In genomic region chr4:112377701-112378620, GRCh38 we compare ENCODE assay signal across 12 cellular contexts.
DNase-seq lines count a peak whose midpoint lies in the region; ATAC-seq, FAIRE-seq and TF ChIP-seq lines count a peak whose summit lies in the region.
"Had no signal": no experiment of that assay in that cellular context is flagged by ENCODE, and none has a peak within 500 bp of the region (broad histone marks: within the 10 kb centered on the region; RNA-seq: fewer than 3 reads in every experiment).

No MANE protein-coding gene starts in this region.

- WGBS in K562 (ENCODE audit: insufficient coverage, low coverage, missing lambda C conversion rate): 12% methylated on average over 15 of the region's 15 CpGs

- H3K36me3 ChIP-seq in BLaER1 treated with 17β-estradiol and CSF1 and Interleukin-3, amounts not matched to agents 10 nM and 100 nM: peaks cover 0 to 62% (median 0%) of the 10 kb centered on the region in 11 experiments; a peak in 4 of 22 replicates
- H3K36me3 ChIP-seq in K562 (ENCODE audit: control insufficient read depth, insufficient read depth, low read length): no peaks in the 10 kb centered on the region
- H3K36me3 ChIP-seq: HAP-1 had no signal

- H3K27ac ChIP-seq in BLaER1 treated with 17β-estradiol and CSF1 and Interleukin-3, amounts not matched to agents 10 nM and 100 nM: peak overlapping the region in 6 of 11 experiments; percentile 29 to 64 (median 60); a peak in 10 of 22 replicates
- no peak overlapping the region for H3K27ac ChIP-seq in K562 (ENCODE audit: extremely low read depth, low read depth, low read length)
- H3K27ac ChIP-seq: A549 had no signal

- H4K20me1 ChIP-seq in BLaER1 treated with 17β-estradiol and CSF1 and Interleukin-3, amounts not matched to agents 10 nM and 100 nM: peaks cover 0 to 5% (median 0%) of the 10 kb centered on the region in 11 experiments; a peak in 2 of 22 replicates
- H4K20me1 ChIP-seq in K562 (replicated peaks; ENCODE audit: control insufficient read depth, insufficient read depth, low read length): no peaks in the 10 kb centered on the region

- peaks cover 6% of the 10 kb centered on the region for H3K9me3 Mint-ChIP-seq in neural crest cell
- H3K9me3 Mint-ChIP-seq: CD4-positive, alpha-beta T cell; GM23338 had no signal

- no peak for TF ChIP-seq POLR2A in K562 (conservative IDR thresholded peaks at IDR 0.05)

- H3K4me3 ChIP-seq in BLaER1 treated with 17β-estradiol and CSF1 and Interleukin-3, amounts not matched to agents 10 nM and 100 nM: peak overlapping the region in 3 of 10 experiments; percentile 1 to 32 (median 21); a peak in 2 of 20 replicates
- H3K4me3 ChIP-seq in K562: no peak overlapping the region
- H3K4me3 ChIP-seq: A549, HAP-1 had no signal

- peak overlapping the region in 4 of 11 experiments; percentile 39 to 62 (median 48); a peak in 7 of 22 replicates for H3K9ac ChIP-seq in BLaER1 treated with 17β-estradiol and CSF1 and Interleukin-3, amounts not matched to agents 10 nM and 100 nM
- no peak overlapping the region for H3K9ac ChIP-seq in K562 (ENCODE audit: insufficient read depth in 1 of 2, low read depth in 2 of 2, low read length in 2 of 2)

- peaks cover 11 to 58% (median 43%) of the 10 kb centered on the region in 10 experiments; a peak in 19 of 20 replicates for H3K4me1 ChIP-seq in BLaER1 treated with 17β-estradiol and CSF1 and Interleukin-3, amounts not matched to agents 10 nM and 100 nM
- peaks cover 0 to 3% of the 10 kb centered on the region in 2 experiments; a peak in 1 of 5 replicates for H3K4me1 ChIP-seq in K562 (replicated peaks in 1 of 2; ENCODE audit: control insufficient read depth in 2 of 2, insufficient read depth in 2 of 2, low read length in 2 of 2)
- H3K4me1 ChIP-seq: A549 had no signal

- H3K4me1 Mint-ChIP-seq in neural crest cell: peaks cover 39% of the 10 kb centered on the region

- CTCF ChIA-PET in K562 (lab: Yijun Ruan, JAX; ENCODE audit: low intra/inter-chr PET ratio): no interaction called here

- ATAC-seq in K562 (no peak), GM21786 (IDR thresholded peaks at IDR 0.05; ENCODE audit: unreplicated experiment) (no peak)
- ATAC-seq: A549 had no signal

- H3K27me3 ChIP-seq in BLaER1 treated with 17β-estradiol and CSF1 and Interleukin-3, amounts not matched to agents 10 nM and 100 nM: no peaks in the 10 kb centered on the region
- H3K27me3 ChIP-seq in K562 (ENCODE audit: control insufficient read depth in 2 of 2, insufficient read depth in 2 of 2, low read length in 2 of 2): peaks cover 0 to 8% of the 10 kb centered on the region in 2 experiments; a peak in 1 of 5 replicates

- POLR2A ChIA-PET in K562 (lab: Yijun Ruan, JAX): no interaction called here

- peaks cover 39% of the 10 kb centered on the region for H3K27me3 Mint-ChIP-seq in neural crest cell (ENCODE audit: low read depth)
- H3K27me3 Mint-ChIP-seq: CD4-positive, alpha-beta T cell had no signal

- DNase-seq in K562 (ENCODE audit: extremely low read depth in 1 of 4, low spot score in 3 of 4) (no peak), neural crest cell (ENCODE audit: low read depth, low spot score) (no peak), superior temporal gyrus (ENCODE audit: extremely low spot score) (no peak)
- DNase-seq in stimulated activated CD4-positive, alpha-beta T cell treated with anti-CD3 and anti-CD28 coated beads, Interleukin-2, amount 100 ng/mL, for 48 hours: no peak
- DNase-seq: CD4-positive, alpha-beta T cell; DMS79 had no signal

- no peak for TF ChIP-seq CTCF in K562 (IDR thresholded peaks at IDR 0.05 in 2 of 3, conservative IDR thresholded peaks at IDR 0.05 in 1 of 3; ENCODE audit: insufficient read depth in 2 of 3, low read depth in 1 of 3, low read length in 3 of 3)
- TF ChIP-seq CTCF in neural crest cell (conservative IDR thresholded peaks at IDR 0.05): no peak

- H3K4me3 Mint-ChIP-seq in neural crest cell: peak overlapping the region; percentile 36
- H3K4me3 Mint-ChIP-seq: CD4-positive, alpha-beta T cell had no signal

- no peak for TF ChIP-seq RAD21 in K562 (CRISPR knock-in tag; conservative IDR thresholded peaks at IDR 0.05 in 1 of 2, IDR thresholded peaks at IDR 0.05 in 1 of 2)

- no peaks in the 10 kb centered on the region for H3K36me3 Mint-ChIP-seq in neural crest cell (ENCODE audit: low read depth)

- BruUV-seq in K562 (replicated peaks; lab: Mats Ljungman, UMichigan): no TSS peak

- intact Hi-C loops in K562 (cut with micrococcal nuclease): no loop called here

- no peak overlapping the region for H2AFZ ChIP-seq in K562 (ENCODE audit: low read depth, low read length)

- in situ Hi-C loops in K562 (cut with MboI): no loop called here

- no peak for FAIRE-seq in K562 (lab: Jason Lieb, UNC)
- FAIRE-seq: A549, G401.6 had no signal

- no peaks in the 10 kb centered on the region for H3K79me2 ChIP-seq in K562 (ENCODE audit: control insufficient read depth, insufficient read depth, low read length)

- no peak overlapping the region for H3K27ac Mint-ChIP-seq in neural crest cell (ENCODE audit: unreplicated experiment)
- H3K27ac Mint-ChIP-seq: CD4-positive, alpha-beta T cell; GM23338 had no signal

- no peak for TF ChIP-seq EP300 in K562 (IDR thresholded peaks at IDR 0.05; ENCODE audit: low read length)

- H3K4me2 ChIP-seq in BLaER1 treated with 17β-estradiol and CSF1 and Interleukin-3, amounts not matched to agents 10 nM and 100 nM: peak overlapping the region in 10 of 11 experiments; percentile 46 to 90 (median 82); a peak in 20 of 22 replicates
- no peak overlapping the region for H3K4me2 ChIP-seq in K562 (ENCODE audit: insufficient read depth, low read length)
- H3K4me2 ChIP-seq: A549 had no signal

- peaks cover 0 to 20% (median 17%) of the 10 kb centered on the region in 11 experiments; a peak in 18 of 22 replicates for H3K9me3 ChIP-seq in BLaER1 treated with 17β-estradiol and CSF1 and Interleukin-3, amounts not matched to agents 10 nM and 100 nM (replicated peaks in 1 of 11)
- H3K9me3 ChIP-seq in K562 (replicated peaks; ENCODE audit: control insufficient read depth, insufficient read depth, low read depth, low read length): no peaks in the 10 kb centered on the region
- H3K9me3 ChIP-seq: A549, HAP-1 had no signal

- H3K9me1 ChIP-seq in K562 (ENCODE audit: control insufficient read depth, insufficient read depth, low read length): no peaks in the 10 kb centered on the region

TF ChIP-seq in K562, 482 proteins besides CTCF, POLR2A, EP300 and RAD21:
- TF ChIP-seq CEBPG (CRISPR knock-in tag; IDR thresholded peaks at IDR 0.05): no peak
- peak in 1 of 2 experiments; percentile 58; a peak in 2 of 4 replicates for TF ChIP-seq CEBPG (tag; conservative IDR thresholded peaks at IDR 0.05 in 1 of 2, IDR thresholded peaks at IDR 0.05 in 1 of 2)
- no peak for TF ChIP-seq TRIM25 (IDR thresholded peaks at IDR 0.05; ENCODE audit: borderline replicate concordance)
- 0 out of 2 replicates have a peak, but pooled peaks have one; percentile 19 for TF ChIP-seq ATF3 (IDR thresholded peaks at IDR 0.05)
- TF ChIP-seq ATF3 (CRISPR knock-in tag; conservative IDR thresholded peaks at IDR 0.05): no peak
TF ChIP-seq in K562: peak in this region for 2.
